8 cellular contexts compared by ENCODE assay signal in genomic region chr15:40115670-40116093, GRCh38. TPM values are rescaled to one million over a fixed set of nuclear protein-coding genes. Genes with fewer than 3 reads are reported as not detected.
DNase-seq lines count a peak whose midpoint lies in the region; ATAC-seq and TF ChIP-seq lines count a peak whose summit lies in the region.

No MANE protein-coding gene starts in this region.

- no peaks in the 10 kb centered on the region for H3K4me1 ChIP-seq in sigmoid colon

- TF ChIP-seq POLR2A in sigmoid colon (IDR thresholded peaks at IDR 0.05), result no peak

- H3K9me3 ChIP-seq in sigmoid colon, result no peaks in the 10 kb centered on the region

- no peaks in the 10 kb centered on the region for H3K27me3 ChIP-seq in sigmoid colon

- H3K4me3 ChIP-seq in epithelial cell of esophagus (ENCODE audit: low read length), result no peak overlapping the region
- H3K4me3 ChIP-seq in sigmoid colon, result no peak overlapping the region

- H3K4me3 Mint-ChIP-seq in stimulated activated naive B cell treated with anti-CD40 and anti-IgM and Interleukin-4, amounts not matched to agents 10 μg/mL and 1 μg/mL and 100 μg/mL, for 72 hours, result peak overlapping the region; percentile 14 to 31

- peak; percentile 90 for ATAC-seq in HG03103 (IDR thresholded peaks at IDR 0.05; ENCODE audit: low read depth, unreplicated experiment)
- ATAC-seq in stimulated activated naive B cell treated with anti-CD40 and anti-IgM and Interleukin-4, amounts not matched to agents 10 μg/mL and 1 μg/mL and 100 μg/mL, for 72 hours (replicated peaks), result peak; percentile 98 to 99

- H3K27ac Mint-ChIP-seq in stimulated activated naive B cell treated with anti-CD40 and anti-IgM and Interleukin-4, amounts not matched to agents 10 μg/mL and 1 μg/mL and 100 μg/mL, for 72 hours, result peak overlapping the region; percentile 83

- H3K9me3 Mint-ChIP-seq in stimulated activated naive B cell treated with anti-CD40 and anti-IgM and Interleukin-4, amounts not matched to agents 10 μg/mL and 1 μg/mL and 100 μg/mL, for 72 hours, result no peaks in the 10 kb centered on the region

- H3K36me3 Mint-ChIP-seq in stimulated activated naive B cell treated with anti-CD40 and anti-IgM and Interleukin-4, amounts not matched to agents 10 μg/mL and 1 μg/mL and 100 μg/mL, for 72 hours, result no peaks in the 10 kb centered on the region

- H3K27ac ChIP-seq in sigmoid colon, result no peak overlapping the region

- peaks cover 37 to 51% of the 10 kb centered on the region in 2 donors for H3K4me1 Mint-ChIP-seq in stimulated activated naive B cell treated with anti-CD40 and anti-IgM and Interleukin-4, amounts not matched to agents 10 μg/mL and 1 μg/mL and 100 μg/mL, for 72 hours

- TF ChIP-seq CTCF in epithelial cell of esophagus (IDR thresholded peaks at IDR 0.05; ENCODE audit: insufficient read depth, low read depth, low read length, missing control alignments) (no peak), sigmoid colon (IDR thresholded peaks at IDR 0.05) (no peak)

- H3K27me3 Mint-ChIP-seq in stimulated activated naive B cell treated with anti-CD40 and anti-IgM and Interleukin-4, amounts not matched to agents 10 μg/mL and 1 μg/mL and 100 μg/mL, for 72 hours, result no peaks in the 10 kb centered on the region

- TF ChIP-seq EP300 in sigmoid colon (IDR thresholded peaks at IDR 0.05), result no peak

- intact Hi-C loops in sigmoid colon (cut with DNase I), result no loop called here

- WGBS in sigmoid colon, 2 donors, result 34 to 74% methylated on average over 8 of the region's 8 CpGs

- DNase-seq in COLO668 (lab: John Stamatoyannopoulos, UW; ENCODE audit: unreplicated experiment) (peak; percentile 28), GM19238 (ENCODE audit: insufficient read length, low spot score) (peak; percentile 84), RPMI8226 (peak; percentile 91), epithelial cell of esophagus (ENCODE audit: low read depth) (peak; percentile 50), NCI-H1930 (lab: John Stamatoyannopoulos, UW) (no peak), sigmoid colon (no peak)
- DNase-seq in stimulated activated naive B cell treated with anti-CD40 and anti-IgM and Interleukin-4, amounts not matched to agents 10 μg/mL and 1 μg/mL and 100 μg/mL, for 72 hours, result peak; percentile 76

- H3K36me3 ChIP-seq in sigmoid colon, result no peaks in the 10 kb centered on the region

RNA-seq across cellular contexts. Expression of gene BMF, which starts 7.0 kb away (rescaled TPM):
- total RNA-seq in sigmoid colon, result 10 to 100 TPM in 3 of 4 donors, 1 to 10 TPM in 1; 5.8 to 18.0 (median 14.8) TPM
- 10 to 100 TPM in 2 of 3 donors, 1 to 10 TPM in 1; 4.8 to 18.1 (median 15.5) TPM for polyA plus RNA-seq in sigmoid colon

RNA-seq across cellular contexts. Expression of gene BUB1B, which starts 45.2 kb away (rescaled TPM):
- total RNA-seq in sigmoid colon, result 1 to 10 TPM in 2 of 4 donors, under 1 TPM in 2; 0.33 to 3.6 (median 1.2) TPM
- 1 to 10 TPM in 2 of 3 donors, under 1 TPM in 1; 0.60 to 9.6 (median 1.8) TPM for polyA plus RNA-seq in sigmoid colon

Comparison
In these comparisons a context has a peak if more than half of its experiments do, and no peak if none do; other contexts are left out.
1. DNase-seq: peak in COLO668 (single experiment), GM19238 (single experiment), RPMI8226 (single experiment), epithelial cell of esophagus (single experiment) and stimulated activated naive B cell treated with anti-CD40 and anti-IgM and Interleukin-4, amounts not matched to agents 10 μg/mL and 1 μg/mL and 100 μg/mL, for 72 hours (single experiment); none in NCI-H1930 (0 of 2) and sigmoid colon (single experiment).